1 cellular context compared by ENCODE assay signal in the genomic region with DNA sequence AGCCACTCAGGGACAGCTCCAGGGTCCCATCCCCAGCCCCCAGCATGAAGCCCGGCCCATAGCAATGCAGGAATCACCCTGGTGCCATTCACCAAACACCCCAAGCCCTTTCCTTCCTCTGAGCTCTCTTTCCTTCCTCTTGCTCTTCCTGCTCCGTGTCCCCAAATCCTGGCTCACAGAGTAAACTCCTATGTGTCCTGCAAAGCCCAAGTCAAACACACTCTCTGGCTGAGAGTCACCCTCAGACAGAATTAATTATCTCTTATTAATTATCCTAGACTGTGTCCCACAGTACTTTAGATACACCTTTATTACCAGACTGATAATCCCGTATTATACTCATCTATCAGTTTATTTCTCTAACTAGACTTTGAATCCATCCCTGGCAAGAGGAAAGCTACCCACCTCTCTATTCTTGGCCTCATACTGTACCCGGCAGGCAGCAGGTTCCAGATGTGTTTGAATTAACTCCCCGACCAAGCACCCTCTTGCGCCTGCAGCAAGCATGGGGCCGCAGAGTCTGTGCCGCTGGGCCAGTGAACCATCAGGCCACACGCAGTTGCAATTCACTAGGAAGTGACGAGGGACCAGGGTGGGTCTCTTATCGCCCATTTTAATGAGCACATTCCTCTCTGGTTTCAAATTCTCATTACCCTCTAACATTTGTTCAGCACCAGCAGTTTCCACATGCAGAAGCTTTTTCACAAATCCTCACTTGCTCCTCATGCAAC.
TF ChIP-seq lines count a peak whose summit lies in the region.

No MANE protein-coding gene starts in this region.

TF ChIP-seq in H1, 55 proteins besides CTCF, POLR2A, EP300 and RAD21:
- TF ChIP-seq ASH2L (IDR thresholded peaks at IDR 0.05; ENCODE audit: low read length) (no peak), GABPA (IDR thresholded peaks at IDR 0.05; ENCODE audit: borderline replicate concordance, insufficient read depth, low read length) (no peak), RXRA (IDR thresholded peaks at IDR 0.05; ENCODE audit: insufficient read depth, low read depth, low read length) (no peak), MAFK (IDR thresholded peaks at IDR 0.05; ENCODE audit: low read depth, low read length) (no peak), SP2 (IDR thresholded peaks at IDR 0.05; ENCODE audit: low read length) (no peak), CREB1 (IDR thresholded peaks at IDR 0.05) (no peak), POU5F1 (IDR thresholded peaks at IDR 0.05; ENCODE audit: low read depth, low read length) (no peak), GTF2F1 (IDR thresholded peaks at IDR 0.05; ENCODE audit: borderline replicate concordance, low read depth, low read length) (no peak), SP1 (IDR thresholded peaks at IDR 0.05; ENCODE audit: low read depth, low read length) (no peak), RFX5 (IDR thresholded peaks at IDR 0.05; ENCODE audit: borderline replicate concordance, low read depth, low read length) (no peak), CBX5 (IDR thresholded peaks at IDR 0.05; ENCODE audit: low read depth, low read length) (no peak), EZH2 (IDR thresholded peaks at IDR 0.05; ENCODE audit: low read depth, low read length, severe bottlenecking) (no peak), SRF (IDR thresholded peaks at IDR 0.05; ENCODE audit: low read depth, low read length) (no peak), CEBPB (IDR thresholded peaks at IDR 0.05; ENCODE audit: low read depth, low read length) (no peak), FOSL1 (IDR thresholded peaks at IDR 0.05; ENCODE audit: insufficient read depth, low read depth, low read length) (no peak)
- TF ChIP-seq, protein P1, sequence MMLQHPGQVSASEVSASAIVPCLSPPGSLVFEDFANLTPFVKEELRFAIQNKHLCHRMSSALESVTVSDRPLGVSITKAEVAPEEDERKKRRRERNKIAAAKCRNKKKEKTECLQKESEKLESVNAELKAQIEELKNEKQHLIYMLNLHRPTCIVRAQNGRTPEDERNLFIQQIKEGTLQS (IDR thresholded peaks at IDR 0.05; ENCODE audit: insufficient read depth, low read depth, low read length): no peak
